17 cellular contexts compared by ENCODE assay signal in the genomic region with DNA sequence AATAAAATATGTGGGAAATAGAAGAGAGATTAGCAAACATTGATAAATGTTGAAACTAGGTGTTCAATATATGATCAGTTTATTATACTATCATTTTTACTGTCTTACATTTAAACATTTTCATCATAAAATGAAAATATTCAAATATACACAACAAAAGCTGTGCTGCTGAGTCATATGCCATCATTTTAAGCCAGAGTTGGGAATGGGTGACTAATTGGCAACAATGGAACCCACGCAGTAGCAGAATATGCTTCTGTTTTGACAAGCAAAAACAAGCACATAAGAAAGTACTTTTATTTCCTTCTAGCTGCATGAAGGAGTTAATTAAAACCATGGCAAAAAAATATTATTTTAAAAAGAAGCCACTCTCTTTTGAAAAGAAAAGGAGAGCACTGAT.
DNase-seq lines count a peak whose midpoint lies in the region; ATAC-seq and TF ChIP-seq lines count a peak whose summit lies in the region.
"Had no signal": no experiment of that assay in that cellular context is flagged by ENCODE, and none has a peak within 500 bp of the region (broad histone marks: within the 10 kb centered on the region; RNA-seq: fewer than 3 reads in every experiment).

No MANE protein-coding gene starts in this region.

- H3K27ac ChIP-seq in RWPE1, result no peak overlapping the region
- H3K27ac ChIP-seq in epithelial cell of prostate, result peak overlapping the region; percentile 17
- H3K27ac ChIP-seq: PC-9, stomach had no signal

- POLR2A ChIA-PET in RWPE1 (lab: Yijun Ruan, JAX; ENCODE audit: low non-redundant PET), result no interaction called here

- no peak for ATAC-seq in GM21619 (IDR thresholded peaks at IDR 0.05; ENCODE audit: unreplicated experiment)
- no peak for ATAC-seq in GM18909 (IDR thresholded peaks at IDR 0.05; ENCODE audit: poor library complexity, unreplicated experiment)
- no peak for ATAC-seq in GM21423 (IDR thresholded peaks at IDR 0.05; ENCODE audit: unreplicated experiment)

- TF ChIP-seq CTCF in RWPE1 (conservative IDR thresholded peaks at IDR 0.05; ENCODE audit: low read depth), result no peak

- peak; percentile 18 for DNase-seq in COLO829 (ENCODE audit: low spot score)
- peak; percentile 42 for DNase-seq in RWPE1 (ENCODE audit: low spot score)
- peak; percentile 20 for DNase-seq in epithelial cell of prostate (ENCODE audit: low read depth, low spot score)
- DNase-seq in non-pigmented ciliary epithelial cell (ENCODE audit: low read depth), result peak; percentile 48
- no peak for DNase-seq in activated CD8-positive, alpha-beta memory T cell treated with anti-CD3 and anti-CD28 coated beads, Interleukin-2, amount 50 U/mL, for 48 hours
- DNase-seq: activated CD4-positive, CD25-positive, alpha-beta regulatory T cell treated with anti-CD3 and anti-CD28 coated beads, Interleukin-2, amount 50 U/mL, for 72 hours; activated naive CD8-positive, alpha-beta T cell treated with anti-CD3 and anti-CD28 coated beads for 36 hours; BE2C; DMS 273 treated with DMSO at 0.1 percent for 48 hours; NCI-H1436 treated with DMSO at 0.1 percent for 48 hours; NCI-H524 treated with DMSO at 0.1 percent for 48 hours; PC-9; stomach; T-helper 1 cell had no signal

- CTCF ChIA-PET in RWPE1 (lab: Yijun Ruan, JAX), result interaction anchor here (0.6 kb wide), 1 partner anchor 368 kb away, joined by 3 read pairs; no protein-coding TSS in a partner anchor
